Comparison of ENCODE assay signal across 23 cellular contexts in the genomic region with DNA sequence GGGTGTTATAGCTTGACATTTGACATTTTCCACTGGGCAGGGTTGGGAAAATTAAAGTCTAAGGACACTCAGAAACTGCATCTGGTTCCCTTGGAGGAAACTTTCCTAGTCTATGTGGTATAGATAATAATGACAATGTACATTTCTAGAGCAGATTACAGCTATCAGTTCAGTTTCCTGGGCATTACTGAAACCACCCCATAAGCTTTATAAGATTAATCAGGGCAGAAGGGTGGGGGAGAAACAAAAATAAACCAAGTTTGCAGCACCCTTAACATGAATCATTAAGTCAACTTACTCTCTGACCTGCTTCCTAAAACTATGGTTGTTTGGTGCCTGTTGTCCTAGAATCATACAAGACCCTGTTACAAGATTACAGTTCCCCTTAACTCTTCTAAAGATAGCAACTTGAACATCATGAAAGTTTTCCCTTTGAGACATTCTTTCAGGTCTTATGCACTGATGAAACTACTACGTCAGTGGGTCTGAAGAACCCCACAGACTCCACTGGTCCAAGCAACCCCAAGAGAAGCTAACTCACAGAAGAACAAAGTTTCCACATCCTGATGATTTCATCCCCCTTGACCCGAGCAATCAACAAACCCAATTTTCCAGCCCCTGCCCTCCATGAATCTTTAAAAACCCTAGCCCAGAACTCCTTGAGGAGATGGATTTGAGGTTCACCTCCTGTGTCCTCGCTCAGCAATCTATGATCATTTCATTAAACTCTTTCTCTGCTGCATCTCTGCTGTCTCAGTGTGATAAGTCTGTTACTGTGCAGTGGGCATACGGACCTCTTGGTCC.
A peak's percentile ranks its signal among the peaks of the same experiment; 100 is the strongest.
DNase-seq lines count a peak whose midpoint lies in the region; ATAC-seq, FAIRE-seq and TF ChIP-seq lines count a peak whose summit lies in the region.
"Had no signal": no experiment of that assay in that cellular context is flagged by ENCODE, and none has a peak within 500 bp of the region (broad histone marks: within the 10 kb centered on the region; RNA-seq: fewer than 3 reads in every experiment).

No MANE protein-coding gene starts in this region.

- H3K36me3 ChIP-seq in OCI-LY3 (replicated peaks; ENCODE audit: low read depth, low read length) (no peaks in the 10 kb centered on the region), skeletal muscle satellite cell (ENCODE audit: insufficient read depth, low read length) (no peaks in the 10 kb centered on the region), transverse colon (no peaks in the 10 kb centered on the region)
- H3K36me3 ChIP-seq: heart left ventricle, right atrium auricular region, tibial nerve had no signal

- FAIRE-seq in GM18507 (lab: Jason Lieb, UNC), result peak; percentile 35
- FAIRE-seq: RCC 7860 had no signal

- H3K9ac ChIP-seq in OCI-LY3 (ENCODE audit: low read length) (no peak overlapping the region), skeletal muscle satellite cell (ENCODE audit: low read depth, low read length) (no peak overlapping the region)

- intact Hi-C loops in transverse colon (cut with DNase I; ENCODE audit: low total_unique reads), result no loop called here

- H3K4me2 ChIP-seq in OCI-LY3 (ENCODE audit: low read length), result peak overlapping the region; percentile 2; the same call in 1 of the 2 replicates
- H3K4me2 ChIP-seq in skeletal muscle satellite cell (ENCODE audit: low read length), result peak overlapping the region; percentile 32

- no peaks in the 10 kb centered on the region for H3K79me2 ChIP-seq in OCI-LY3 (ENCODE audit: low read length)

- no peak for ATAC-seq in HG03139 (IDR thresholded peaks at IDR 0.05; ENCODE audit: unreplicated experiment)
- ATAC-seq: esophagus mucosa had no signal

- no peak overlapping the region for H2AFZ ChIP-seq in OCI-LY3 (ENCODE audit: low read depth, low read length)

- H3K4me3 ChIP-seq in OCI-LY3 (ENCODE audit: low read length), result no peak overlapping the region
- no peak overlapping the region for H3K4me3 ChIP-seq in skeletal muscle satellite cell (ENCODE audit: low read length)
- no peak overlapping the region for H3K4me3 ChIP-seq in transverse colon
- H3K4me3 ChIP-seq: heart left ventricle, right atrium auricular region, SK-N-MC, tibial nerve had no signal

- H3K9me3 ChIP-seq in OCI-LY3 (ENCODE audit: insufficient read depth, low read length) (no peaks in the 10 kb centered on the region), skeletal muscle satellite cell (replicated peaks; ENCODE audit: low read length) (peaks cover 5% of the 10 kb centered on the region), transverse colon (no peaks in the 10 kb centered on the region)
- H3K9me3 ChIP-seq: right atrium auricular region, tibial nerve had no signal

- TF ChIP-seq CTCF in OCI-LY3 (IDR thresholded peaks at IDR 0.05; ENCODE audit: low read depth, low read length) (no peak), transverse colon (IDR thresholded peaks at IDR 0.05) (no peak)

- DNase-seq in GM18507 (ENCODE audit: extremely low spot score, insufficient read length, low read depth) (no peak), fibroblast of gingiva (ENCODE audit: low read depth) (peak; percentile 6), transverse colon (no peak)
- no peak for DNase-seq in effector CD4-positive, alpha-beta T cell
- DNase-seq: activated CD4-positive, alpha-beta T cell treated with anti-CD3 and anti-CD28 coated beads for 1 hour; activated effector memory CD4-positive, alpha-beta T cell treated with Interleukin-2 at 50 U/mL for 16 hours; central memory CD4-positive, alpha-beta T cell; DMS 273 treated with DMSO at 0.1 percent for 48 hours; GDM1; heart left ventricle; immature natural killer cell; NCI-H1048; NCI-H1930; NCI-H446 treated with DMSO at 0.1 percent for 48 hours; stimulated activated naive CD4-positive, alpha-beta T cell treated with Interleukin-2 at 50 U/mL for 16 hours had no signal

- 83 to 84% methylated on average over 2 to 4 of the region's 4 CpGs for WGBS in transverse colon (ENCODE audit: low coverage in 1 of 2), 2 donors

- in situ Hi-C loops in transverse colon (cut with MboI; ENCODE audit: low pct_ligation_motif_present in 1 of 4, low pct_unique_long_range_greater_than_20kb in 1 of 4, low sequenced_read_pairs in 3 of 4), result no loop called here

- H3K27ac ChIP-seq in OCI-LY3 (ENCODE audit: low read length) (no peak overlapping the region), transverse colon (no peak overlapping the region)
- H3K27ac ChIP-seq: heart left ventricle, right atrium auricular region, SK-N-MC, tibial nerve had no signal

- H3K4me1 ChIP-seq in OCI-LY3 (ENCODE audit: low read length), result peaks cover 17% of the 10 kb centered on the region
- H3K4me1 ChIP-seq in skeletal muscle satellite cell (ENCODE audit: control insufficient read depth, insufficient read depth, low read length), result peaks cover 14% of the 10 kb centered on the region
- H3K4me1 ChIP-seq in transverse colon, result no peaks in the 10 kb centered on the region
- H3K4me1 ChIP-seq: right atrium auricular region, tibial nerve had no signal

- no peaks in the 10 kb centered on the region for H4K20me1 ChIP-seq in OCI-LY3 (ENCODE audit: insufficient read depth, low read length)

- TF ChIP-seq POLR2A in transverse colon (IDR thresholded peaks at IDR 0.05), result no peak

- TF ChIP-seq EP300 in transverse colon (IDR thresholded peaks at IDR 0.05; ENCODE audit: low read depth), result no peak

- H3K27me3 ChIP-seq in OCI-LY3 (ENCODE audit: low read depth, low read length) (no peaks in the 10 kb centered on the region), skeletal muscle satellite cell (ENCODE audit: control insufficient read depth, insufficient read depth, low read length) (no peaks in the 10 kb centered on the region), transverse colon (no peaks in the 10 kb centered on the region)
- H3K27me3 ChIP-seq: heart left ventricle, right atrium auricular region, tibial nerve had no signal
